In genomic region chr10:132401396-132402168, GRCh38 we compare ENCODE assay signal across 15 cellular contexts. TPM values are rescaled to one million over a fixed set of nuclear protein-coding genes. Genes with fewer than 3 reads are reported as not detected.
A peak's percentile ranks its signal among the peaks of the same experiment; 100 is the strongest.
DNase-seq lines count a peak whose midpoint lies in the region; ATAC-seq, FAIRE-seq and TF ChIP-seq lines count a peak whose summit lies in the region.
"Had no signal": no experiment of that assay in that cellular context is flagged by ENCODE, and none has a peak within 500 bp of the region (broad histone marks: within the 10 kb centered on the region; RNA-seq: fewer than 3 reads in every experiment).

No MANE protein-coding gene starts in this region.

- ATAC-seq in right cardiac atrium, result peak in 1 of 2 donors; percentile 56
- ATAC-seq: effector memory CD8-positive, alpha-beta T cell; natural killer cell had no signal

- no peak for TF ChIP-seq CTCF in parathyroid adenoma (IDR thresholded peaks at IDR 0.05)
- TF ChIP-seq CTCF in neural progenitor cell (IDR thresholded peaks at IDR 0.05), result no peak

- H3K36me3 ChIP-seq in parathyroid adenoma (ENCODE audit: control insufficient read depth, insufficient read depth, low read length) (no peaks in the 10 kb centered on the region), neural progenitor cell (no peaks in the 10 kb centered on the region)

- H2AFZ ChIP-seq in parathyroid adenoma (no peak overlapping the region), neural progenitor cell (replicated peaks) (no peak overlapping the region)

- 85% methylated on average over 20 of the region's 20 CpGs for WGBS in right cardiac atrium

- DNase-seq in caudate nucleus (lab: John Stamatoyannopoulos, UW), result no peak
- peak; percentile 49 to 72 (median 57) for DNase-seq in right cardiac atrium
- no peak for DNase-seq in ecto neural progenitor cell (ENCODE audit: low spot score)
- no peak for DNase-seq in neural progenitor cell (ENCODE audit: low spot score)
- no peak for DNase-seq in HTR-8/SVneo (ENCODE audit: insufficient read length, low spot score)
- DNase-seq in GM19239 (ENCODE audit: insufficient read length, low spot score), result no peak
- DNase-seq: activated CD4-positive, alpha-beta memory T cell treated with anti-CD3 and anti-CD28 coated beads, Interleukin-2, amount 10 ng/mL, durations not matched to agents 7 days and 5 days; activated naive CD8-positive, alpha-beta T cell treated with anti-CD3 and anti-CD28 coated beads, Interleukin-2, amount 10 ng/mL, durations not matched to agents 7 days and 5 days; activated T-cell treated with anti-CD3 and anti-CD28 coated beads, Interleukin-2, amount 50 U/mL, for 48 hours; DMS 273 treated with DMSO at 0.1 percent for 48 hours; effector memory CD8-positive, alpha-beta T cell; natural killer cell had no signal

- H3K27me3 ChIP-seq in right cardiac atrium (ENCODE audit: control insufficient read depth, insufficient read depth) (no peaks in the 10 kb centered on the region), parathyroid adenoma (ENCODE audit: control insufficient read depth, insufficient read depth, low read length) (no peaks in the 10 kb centered on the region), neural progenitor cell (peaks cover 28% of the 10 kb centered on the region)

- H3K36me3 Mint-ChIP-seq in neural progenitor cell, result peaks cover 4% of the 10 kb centered on the region
- H3K36me3 Mint-ChIP-seq: activated naive CD8-positive, alpha-beta T cell treated with anti-CD3 and anti-CD28 coated beads, Interleukin-2, amount 10 ng/mL, durations not matched to agents 7 days and 5 days; natural killer cell had no signal

- no peak overlapping the region for H3K4me3 Mint-ChIP-seq in neural progenitor cell
- H3K4me3 Mint-ChIP-seq: activated CD4-positive, alpha-beta memory T cell treated with anti-CD3 and anti-CD28 coated beads, Interleukin-2, amount 10 ng/mL, durations not matched to agents 7 days and 5 days; activated naive CD8-positive, alpha-beta T cell treated with anti-CD3 and anti-CD28 coated beads, Interleukin-2, amount 10 ng/mL, durations not matched to agents 7 days and 5 days; effector memory CD8-positive, alpha-beta T cell; natural killer cell had no signal

- intact Hi-C loops in right cardiac atrium (cut with DNase I), result no loop called here

- H3K9me3 ChIP-seq in right cardiac atrium (ENCODE audit: control insufficient read depth, low read length) (no peaks in the 10 kb centered on the region), parathyroid adenoma (ENCODE audit: control insufficient read depth, low read length) (no peaks in the 10 kb centered on the region), neural progenitor cell (ENCODE audit: low read depth) (no peaks in the 10 kb centered on the region)

- H3K79me2 ChIP-seq in parathyroid adenoma (peaks cover 71% of the 10 kb centered on the region), neural progenitor cell (ENCODE audit: low read depth) (no peaks in the 10 kb centered on the region)

- peaks cover 6% of the 10 kb centered on the region for H3F3A ChIP-seq in neural progenitor cell (ENCODE audit: low read depth)

- peaks cover 20% of the 10 kb centered on the region for H3K4me1 Mint-ChIP-seq in neural progenitor cell

- peaks cover 3% of the 10 kb centered on the region for H4K20me1 ChIP-seq in neural progenitor cell (ENCODE audit: low read depth)

- H3K4me1 ChIP-seq in right cardiac atrium (ENCODE audit: control insufficient read depth, insufficient read depth, low read length) (no peaks in the 10 kb centered on the region), parathyroid adenoma (peaks cover 36% of the 10 kb centered on the region), neural progenitor cell (peaks cover 14% of the 10 kb centered on the region)

- no peak overlapping the region for H3K4me3 ChIP-seq in right cardiac atrium (ENCODE audit: low read length)
- no peak overlapping the region for H3K4me3 ChIP-seq in parathyroid adenoma (ENCODE audit: low read depth, low read length)
- no peak overlapping the region for H3K4me3 ChIP-seq in neural progenitor cell

- no peaks in the 10 kb centered on the region for H3K9me3 Mint-ChIP-seq in neural progenitor cell
- H3K9me3 Mint-ChIP-seq: activated CD4-positive, alpha-beta memory T cell treated with anti-CD3 and anti-CD28 coated beads, Interleukin-2, amount 10 ng/mL, durations not matched to agents 7 days and 5 days; activated naive CD8-positive, alpha-beta T cell treated with anti-CD3 and anti-CD28 coated beads, Interleukin-2, amount 10 ng/mL, durations not matched to agents 7 days and 5 days; effector memory CD8-positive, alpha-beta T cell; natural killer cell had no signal

- H3K27ac Mint-ChIP-seq in neural progenitor cell, result no peak overlapping the region
- H3K27ac Mint-ChIP-seq: activated CD4-positive, alpha-beta memory T cell treated with anti-CD3 and anti-CD28 coated beads, Interleukin-2, amount 10 ng/mL, durations not matched to agents 7 days and 5 days; activated naive CD8-positive, alpha-beta T cell treated with anti-CD3 and anti-CD28 coated beads, Interleukin-2, amount 10 ng/mL, durations not matched to agents 7 days and 5 days had no signal

- H3K9ac ChIP-seq in parathyroid adenoma, result no peak overlapping the region
- no peak overlapping the region for H3K9ac ChIP-seq in neural progenitor cell

- H3K27ac ChIP-seq in caudate nucleus (ENCODE audit: low read depth, low read length), result peak overlapping the region; percentile 46
- H3K27ac ChIP-seq in right cardiac atrium (ENCODE audit: low read length), result no peak overlapping the region
- H3K27ac ChIP-seq in parathyroid adenoma, result peak overlapping the region; percentile 90
- no peak overlapping the region for H3K27ac ChIP-seq in neural progenitor cell

- H3K27me3 Mint-ChIP-seq in neural progenitor cell (ENCODE audit: insufficient read depth, low read depth), result peaks cover 8% of the 10 kb centered on the region
- H3K27me3 Mint-ChIP-seq: activated naive CD8-positive, alpha-beta T cell treated with anti-CD3 and anti-CD28 coated beads, Interleukin-2, amount 10 ng/mL, durations not matched to agents 7 days and 5 days; effector memory CD8-positive, alpha-beta T cell had no signal

- H3K4me2 ChIP-seq in parathyroid adenoma (ENCODE audit: low read length), result no peak overlapping the region
- no peak overlapping the region for H3K4me2 ChIP-seq in neural progenitor cell

- FAIRE-seq in HTR-8/SVneo (lab: Jason Lieb, UNC) (no peak), GM19239 (lab: Jason Lieb, UNC) (no peak)
- FAIRE-seq: H54, RCC 7860 had no signal

RNA-seq across cellular contexts. Expression of gene PWWP2B, which starts 4.6 kb away (rescaled TPM):
- total RNA-seq in right cardiac atrium (10 to 100 TPM in 2 of 4 donors, 1 to 10 TPM in 2; 7.0 to 10.6 (median 9.6) TPM), neural progenitor cell (ENCODE audit: low replicate concordance) (0.34 and 1.5 TPM in 2 replicates)
- polyA plus RNA-seq in right cardiac atrium, result 9.1 TPM

Comparison
In these comparisons a context has a peak if more than half of its experiments do, and no peak if none do; other contexts are left out.
1. DNase-seq: peak in right cardiac atrium (3 of 3); none in caudate nucleus (0 of 61), ecto neural progenitor cell (single experiment), neural progenitor cell (single experiment), HTR-8/SVneo (single experiment) and GM19239 (single experiment).
2. H3K27ac ChIP-seq: peak in caudate nucleus (single experiment) and parathyroid adenoma (single experiment); none in right cardiac atrium (single experiment) and neural progenitor cell (single experiment).